Comparison of ENCODE assay signal across 1 cellular context in the genomic region with DNA sequence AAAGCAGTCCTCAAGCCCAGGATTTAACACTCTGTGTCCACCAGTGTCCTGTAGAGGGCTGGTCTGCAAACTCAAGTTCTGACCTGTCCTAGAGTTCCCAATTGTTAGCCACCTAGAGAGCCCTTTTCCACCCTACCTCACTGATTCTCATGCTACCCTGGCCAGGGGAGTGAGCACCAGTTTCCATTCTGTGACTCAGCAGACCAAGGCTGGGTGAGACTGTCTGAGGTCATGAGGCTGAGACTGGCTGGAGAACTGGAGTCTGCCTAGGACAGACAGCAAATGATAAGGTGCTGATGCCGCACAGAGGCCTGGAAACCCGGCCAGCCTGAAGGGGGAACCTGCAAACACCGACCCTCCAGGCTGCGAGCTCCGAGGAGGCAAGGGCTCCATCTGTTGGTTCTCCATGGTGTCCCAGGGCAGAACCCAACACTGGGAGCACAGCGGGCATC.
TF ChIP-seq lines count a peak whose summit lies in the region.

No MANE protein-coding gene starts in this region.

TF ChIP-seq in H1, 55 proteins besides CTCF, POLR2A, EP300 and RAD21 (continued from another document):
- TF ChIP-seq TBP (IDR thresholded peaks at IDR 0.05; ENCODE audit: low read depth, low read length) = 0 out of 2 replicates have a peak, but pooled peaks have one; percentile 18
TF ChIP-seq in H1: peak in this region for 3.
